ENCODE assay signal across 8 cellular contexts in the genomic region with DNA sequence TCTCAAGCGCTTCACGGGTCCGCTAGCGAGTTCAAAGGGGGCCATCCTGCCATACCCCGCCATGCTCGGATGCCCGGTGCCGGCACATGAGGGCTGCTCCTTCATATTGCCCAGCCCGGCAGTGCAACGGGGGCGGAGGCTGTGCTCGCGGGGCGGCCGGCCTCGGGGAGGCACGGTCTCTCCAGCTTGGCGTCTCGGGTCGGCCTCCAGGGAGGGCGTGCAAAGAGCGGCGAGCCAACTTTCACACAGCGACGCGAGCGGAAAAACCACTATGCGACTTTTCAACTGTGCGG.
A peak's percentile ranks its signal among the peaks of the same experiment; 100 is the strongest.
DNase-seq lines count a peak whose midpoint lies in the region; ATAC-seq and TF ChIP-seq lines count a peak whose summit lies in the region.

No MANE protein-coding gene starts in this region.

- H3K27me3 ChIP-seq in thymus (ENCODE audit: control insufficient read depth, insufficient read depth): no peaks in the 10 kb centered on the region

- H3K27ac ChIP-seq in thymus (ENCODE audit: low read depth): peak overlapping the region; percentile 96

- in situ Hi-C loops in astrocyte of the cerebellum (cut with HindIII; ENCODE audit: low sequenced_read_pairs): no loop called here

- WGBS in thymus: under 1% methylated on average over 29 of the region's 29 CpGs

- peak overlapping the region; percentile 59 for H3K4me3 ChIP-seq in astrocyte of the cerebellum (ENCODE audit: low read depth, low read length)
- peak overlapping the region; percentile 89 for H3K4me3 ChIP-seq in thymus (ENCODE audit: low read length)

- ATAC-seq in GM18498 (IDR thresholded peaks at IDR 0.05; ENCODE audit: unreplicated experiment): peak; percentile 45
- ATAC-seq in HG03175 (IDR thresholded peaks at IDR 0.05; ENCODE audit: unreplicated experiment): peak; percentile 36
- ATAC-seq in HG02759 (IDR thresholded peaks at IDR 0.05; ENCODE audit: unreplicated experiment): no peak

- intact Hi-C loops in posterior vena cava (cut with DNase I): loop anchor here (2.0 to 10.0 kb wide), 3 partner anchors 58 to 136 kb away; no protein-coding TSS in a partner anchor

- peaks cover 2% of the 10 kb centered on the region for H3K4me1 ChIP-seq in thymus (ENCODE audit: control insufficient read depth, insufficient read depth, low read length)

- DNase-seq in astrocyte of the cerebellum (ENCODE audit: low read depth) (no peak), kidney glomerular epithelial cell (lab: John Stamatoyannopoulos, UW) (peak; percentile 33), posterior vena cava (ENCODE audit: low spot score) (no peak), NCI-H1105 (lab: John Stamatoyannopoulos, UW) (no peak)

- no peaks in the 10 kb centered on the region for H3K36me3 ChIP-seq in thymus (ENCODE audit: control insufficient read depth, insufficient read depth)

- TF ChIP-seq CTCF in astrocyte of the cerebellum (IDR thresholded peaks at IDR 0.05; ENCODE audit: low read depth, low read length, missing control alignments): no peak

- no peaks in the 10 kb centered on the region for H3K9me3 ChIP-seq in thymus (ENCODE audit: control insufficient read depth)
